ENCODE assay signal across 23 cellular contexts in the genomic region with DNA sequence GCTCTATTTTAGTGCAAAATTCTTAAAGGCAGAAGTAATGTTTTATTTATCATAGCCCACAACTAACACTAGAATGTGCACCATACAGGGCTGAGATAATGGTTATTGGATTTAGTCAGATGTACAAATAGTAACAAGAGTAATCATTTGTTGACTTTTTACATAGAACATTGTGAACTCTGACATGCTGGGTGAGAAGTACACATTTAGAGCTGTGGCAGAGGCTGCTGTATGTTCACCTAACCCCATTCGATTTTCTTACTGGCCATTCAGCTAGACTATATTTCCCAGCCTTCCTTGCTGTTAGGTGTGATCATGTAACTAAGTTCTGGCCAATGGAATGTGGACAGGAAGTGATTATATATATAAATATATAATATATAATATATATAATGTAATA.
"Had no signal": no experiment of that assay in that cellular context is flagged by ENCODE, and none has a peak within 500 bp of the region (broad histone marks: within the 10 kb centered on the region; RNA-seq: fewer than 3 reads in every experiment).

No MANE protein-coding gene starts in this region.

- H3K36me3 ChIP-seq: SJCRH30 had no signal

- FAIRE-seq: HTR-8/SVneo had no signal

- H3K9me3 ChIP-seq: SJCRH30 had no signal

- H3K27ac ChIP-seq: HL-60, RWPE1, SJCRH30 had no signal

- DNase-seq: KBM-7, MV-4-11, NCI-H1048, NCI-H1105, NCI-H1417, NCI-H1436 treated with DMSO at 0.1 percent for 48 hours, NCI-H1694, NCI-H187 treated with DMSO at 0.1 percent for 48 hours, NCI-H2029 treated with DMSO at 0.1 percent for 48 hours, NCI-H2171 treated with DMSO at 0.1 percent for 48 hours, NCI-H345, NCI-H446 treated with DMSO at 0.1 percent for 48 hours, NCI-H510A treated with DMSO at 0.1 percent for 48 hours, NCI-H526, NCI-H748 treated with DMSO at 0.1 percent for 48 hours, PC-3, SHP77, SJCRH30 had no signal

- H3K4me1 ChIP-seq: SJCRH30 had no signal

- H3K4me3 ChIP-seq: SJCRH30 had no signal

- ATAC-seq: Panc1, PC-3, SK-N-SH treated with all-trans-retinoic acid at 6 μM for 48 hours had no signal

- H3K27me3 ChIP-seq: SJCRH30 had no signal
